12 cellular contexts compared by ENCODE assay signal in genomic region chr5:91271999-91272398, GRCh38.
DNase-seq lines count a peak whose midpoint lies in the region; ATAC-seq and TF ChIP-seq lines count a peak whose summit lies in the region.
"Had no signal": no experiment of that assay in that cellular context is flagged by ENCODE, and none has a peak within 500 bp of the region (broad histone marks: within the 10 kb centered on the region; RNA-seq: fewer than 3 reads in every experiment).

No MANE protein-coding gene starts in this region.

- H3K27ac Mint-ChIP-seq in glutamatergic neuron (ENCODE audit: unreplicated experiment): no peak overlapping the region
- H3K27ac Mint-ChIP-seq: activated naive CD4-positive, alpha-beta T cell treated with anti-CD3 and anti-CD28 coated beads, Interleukin-2, amount 50 U/mL, for 24 hours; neural progenitor cell had no signal

- TF ChIP-seq CTCF in glutamatergic neuron (IDR thresholded peaks at IDR 0.05; ENCODE audit: partially characterized antibody, unreplicated experiment): no peak

- H3K4me1 Mint-ChIP-seq in glutamatergic neuron (ENCODE audit: low read depth, unreplicated experiment): no peaks in the 10 kb centered on the region

- no peak overlapping the region for H3K4me3 Mint-ChIP-seq in glutamatergic neuron (ENCODE audit: unreplicated experiment)
- H3K4me3 Mint-ChIP-seq: activated naive CD4-positive, alpha-beta T cell treated with anti-CD3 and anti-CD28 coated beads, Interleukin-2, amount 50 U/mL, for 24 hours; neural progenitor cell had no signal

- peak; percentile 63 for DNase-seq in kidney tubule cell (ENCODE audit: low spot score)
- DNase-seq in glutamatergic neuron: no peak
- no peak for DNase-seq in activated T-cell treated with anti-CD3 and anti-CD28 coated beads for 4 hours
- DNase-seq in posterior vena cava (ENCODE audit: low spot score): no peak
- DNase-seq: activated CD4-positive, alpha-beta T cell treated with anti-CD3 and anti-CD28 coated beads, Interleukin-2, amount 50 U/mL, for 1 hour; NCI-H82 had no signal

- intact Hi-C loops in posterior vena cava (cut with DNase I): no loop called here

- no peaks in the 10 kb centered on the region for H3K27me3 Mint-ChIP-seq in glutamatergic neuron (ENCODE audit: unreplicated experiment)
- H3K27me3 Mint-ChIP-seq: activated naive CD4-positive, alpha-beta T cell treated with anti-CD3 and anti-CD28 coated beads, Interleukin-2, amount 50 U/mL, for 24 hours had no signal

- ATAC-seq in GM19035 (IDR thresholded peaks at IDR 0.05; ENCODE audit: unreplicated experiment): peak; percentile 48
- peak; percentile 48 for ATAC-seq in HG02571 (IDR thresholded peaks at IDR 0.05; ENCODE audit: unreplicated experiment)
- peak; percentile 53 for ATAC-seq in HG03175 (IDR thresholded peaks at IDR 0.05; ENCODE audit: unreplicated experiment)
- ATAC-seq in GM19324 (IDR thresholded peaks at IDR 0.05; ENCODE audit: low FRiP score, unreplicated experiment): no peak

- H3K9me3 Mint-ChIP-seq in glutamatergic neuron (ENCODE audit: unreplicated experiment): no peaks in the 10 kb centered on the region
- H3K9me3 Mint-ChIP-seq: activated naive CD4-positive, alpha-beta T cell treated with anti-CD3 and anti-CD28 coated beads, Interleukin-2, amount 50 U/mL, for 24 hours had no signal

- H3K36me3 Mint-ChIP-seq in glutamatergic neuron (ENCODE audit: unreplicated experiment): no peaks in the 10 kb centered on the region
- H3K36me3 Mint-ChIP-seq: activated naive CD4-positive, alpha-beta T cell treated with anti-CD3 and anti-CD28 coated beads, Interleukin-2, amount 50 U/mL, for 24 hours; neural progenitor cell had no signal
